Comparison of ENCODE assay signal across 12 cellular contexts in genomic region chr15:67822537-67823370, GRCh38. TPM values are rescaled to one million over a fixed set of nuclear protein-coding genes. Genes with fewer than 3 reads are reported as not detected.
A peak's percentile ranks its signal among the peaks of the same experiment; 100 is the strongest.
DNase-seq lines count a peak whose midpoint lies in the region; ATAC-seq and TF ChIP-seq lines count a peak whose summit lies in the region.
"Had no signal": no experiment of that assay in that cellular context is flagged by ENCODE, and none has a peak within 500 bp of the region (broad histone marks: within the 10 kb centered on the region; RNA-seq: fewer than 3 reads in every experiment).

No MANE protein-coding gene starts in this region.

- H3K4me1 Mint-ChIP-seq in activated naive CD8-positive, alpha-beta T cell treated with anti-CD3 and anti-CD28 coated beads, Interleukin-2, amount 10 ng/mL, durations not matched to agents 7 days and 5 days: peaks cover 23% of the 10 kb centered on the region
- H3K4me1 Mint-ChIP-seq in activated naive CD8-positive, alpha-beta T cell treated with anti-CD3 and anti-CD28 coated beads, Interleukin-2, amount 50 U/mL, for 24 hours: peaks cover 35% of the 10 kb centered on the region
- peaks cover 12 to 23% of the 10 kb centered on the region in 2 donors for H3K4me1 Mint-ChIP-seq in immature natural killer cell

- in situ Hi-C loops in Panc1 (cut with HindIII; ENCODE audit: low pct_unique_long_range_greater_than_20kb, low sequenced_read_pairs): no loop called here

- CTCF ChIA-PET in Panc1 (lab: Charles Lee): no interaction called here

- H3K9me3 Mint-ChIP-seq in activated naive CD8-positive, alpha-beta T cell treated with anti-CD3 and anti-CD28 coated beads, Interleukin-2, amount 10 ng/mL, durations not matched to agents 7 days and 5 days: no peaks in the 10 kb centered on the region
- H3K9me3 Mint-ChIP-seq in activated naive CD8-positive, alpha-beta T cell treated with anti-CD3 and anti-CD28 coated beads, Interleukin-2, amount 50 U/mL, for 24 hours: no peaks in the 10 kb centered on the region
- H3K9me3 Mint-ChIP-seq in immature natural killer cell: peaks cover 0 to 4% (median 0%) of the 10 kb centered on the region in 6 donors
- H3K9me3 Mint-ChIP-seq: activated naive CD4-positive, alpha-beta T cell treated with anti-CD3 and anti-CD28 coated beads for 36 hours had no signal

- POLR2A ChIA-PET in activated naive CD8-positive, alpha-beta T cell treated with anti-CD3 and anti-CD28 coated beads, Interleukin-2, amount 10 ng/mL, durations not matched to agents 7 days and 5 days (lab: Charles Lee): no interaction called here
- POLR2A ChIA-PET in Panc1 (lab: Charles Lee): no interaction called here

- H3K4me3 ChIP-seq in Panc1 (ENCODE audit: low read depth in 2 of 2, low read length in 2 of 2) (peak overlapping the region; percentile 36 to 43), thymus (ENCODE audit: low read length) (peak overlapping the region; percentile 29)

- H3K4me1 ChIP-seq in Panc1 (ENCODE audit: control insufficient read depth, insufficient read depth, low read length): peaks cover 14% of the 10 kb centered on the region
- peaks cover 6% of the 10 kb centered on the region for H3K4me1 ChIP-seq in thymus (ENCODE audit: control insufficient read depth, insufficient read depth, low read length)

- WGBS in thymus: 8% methylated on average over 55 of the region's 55 CpGs

- peaks cover 1% of the 10 kb centered on the region for H3K36me3 Mint-ChIP-seq in activated naive CD8-positive, alpha-beta T cell treated with anti-CD3 and anti-CD28 coated beads, Interleukin-2, amount 10 ng/mL, durations not matched to agents 7 days and 5 days
- H3K36me3 Mint-ChIP-seq in activated naive CD8-positive, alpha-beta T cell treated with anti-CD3 and anti-CD28 coated beads, Interleukin-2, amount 50 U/mL, for 24 hours (ENCODE audit: low read depth): no peaks in the 10 kb centered on the region
- peaks cover 0 to 7% (median 0%) of the 10 kb centered on the region in 3 donors for H3K36me3 Mint-ChIP-seq in immature natural killer cell

- DNase-seq in activated naive CD8-positive, alpha-beta T cell treated with anti-CD3 and anti-CD28 coated beads, Interleukin-2, amount 10 ng/mL, durations not matched to agents 7 days and 5 days: peak; percentile 45
- DNase-seq in activated naive CD8-positive, alpha-beta T cell treated with anti-CD3 and anti-CD28 coated beads, Interleukin-2, amount 50 U/mL, for 24 hours: no peak
- DNase-seq in Panc1 (ENCODE audit: low read depth, low spot score) (no peak), immature natural killer cell (no peak), cerebellar nuclear complex (lab: John Stamatoyannopoulos, UW) (no peak)
- DNase-seq: activated naive CD4-positive, alpha-beta T cell treated with anti-CD3 and anti-CD28 coated beads for 36 hours; NCI-H2029 treated with DMSO at 0.1 percent for 48 hours had no signal

- no peak for TF ChIP-seq CTCF in Panc1 (IDR thresholded peaks at IDR 0.05)

- no peak overlapping the region for H3K27ac Mint-ChIP-seq in activated naive CD8-positive, alpha-beta T cell treated with anti-CD3 and anti-CD28 coated beads, Interleukin-2, amount 10 ng/mL, durations not matched to agents 7 days and 5 days
- H3K27ac Mint-ChIP-seq in activated naive CD8-positive, alpha-beta T cell treated with anti-CD3 and anti-CD28 coated beads, Interleukin-2, amount 50 U/mL, for 24 hours: no peak overlapping the region
- no peak overlapping the region for H3K27ac Mint-ChIP-seq in immature natural killer cell
- H3K27ac Mint-ChIP-seq: activated naive CD4-positive, alpha-beta T cell treated with anti-CD3 and anti-CD28 coated beads for 36 hours had no signal

- intact Hi-C loops in Panc1 (cut with micrococcal nuclease; ENCODE audit: unreplicated experiment): no loop called here

- H3K36me3 ChIP-seq in Panc1 (ENCODE audit: control insufficient read depth, insufficient read depth, low read length) (no peaks in the 10 kb centered on the region), thymus (ENCODE audit: control insufficient read depth, insufficient read depth) (no peaks in the 10 kb centered on the region)

- peaks cover 79% of the 10 kb centered on the region for H3K27me3 Mint-ChIP-seq in activated naive CD8-positive, alpha-beta T cell treated with anti-CD3 and anti-CD28 coated beads, Interleukin-2, amount 10 ng/mL, durations not matched to agents 7 days and 5 days
- peaks cover 76% of the 10 kb centered on the region for H3K27me3 Mint-ChIP-seq in activated naive CD8-positive, alpha-beta T cell treated with anti-CD3 and anti-CD28 coated beads, Interleukin-2, amount 50 U/mL, for 24 hours
- H3K27me3 Mint-ChIP-seq in immature natural killer cell (ENCODE audit: low read depth in 3 of 3): peaks cover 30 to 69% (median 39%) of the 10 kb centered on the region in 3 donors

- H3K4me3 Mint-ChIP-seq in activated naive CD8-positive, alpha-beta T cell treated with anti-CD3 and anti-CD28 coated beads, Interleukin-2, amount 10 ng/mL, durations not matched to agents 7 days and 5 days: peak overlapping the region; percentile 35
- H3K4me3 Mint-ChIP-seq in activated naive CD8-positive, alpha-beta T cell treated with anti-CD3 and anti-CD28 coated beads, Interleukin-2, amount 50 U/mL, for 24 hours: no peak overlapping the region
- peak overlapping the region in 3 of 5 donors; percentile 11 to 60 (median 29) for H3K4me3 Mint-ChIP-seq in immature natural killer cell

- no peak overlapping the region for H3K27ac ChIP-seq in Panc1 (ENCODE audit: low read length)
- H3K27ac ChIP-seq in thymus (ENCODE audit: low read depth): no peak overlapping the region

- H3K9me3 ChIP-seq in Panc1 (ENCODE audit: control insufficient read depth, insufficient read depth, low read depth, low read length): no peaks in the 10 kb centered on the region
- peaks cover 1% of the 10 kb centered on the region for H3K9me3 ChIP-seq in thymus (ENCODE audit: control insufficient read depth)

- H3K27me3 ChIP-seq in Panc1 (ENCODE audit: control insufficient read depth, insufficient read depth, low read length) (peaks cover 19% of the 10 kb centered on the region; the same call in 1 of the 2 replicates), thymus (ENCODE audit: control insufficient read depth, insufficient read depth) (peaks cover 89% of the 10 kb centered on the region)

- no peak for ATAC-seq in activated naive CD8-positive, alpha-beta T cell treated with anti-CD3 and anti-CD28 coated beads, Interleukin-2, amount 10 ng/mL, durations not matched to agents 7 days and 5 days (ENCODE audit: low read depth)
- no peak for ATAC-seq in activated naive CD8-positive, alpha-beta T cell treated with anti-CD3 and anti-CD28 coated beads, Interleukin-2, amount 50 U/mL, for 24 hours
- ATAC-seq in Panc1 (peak; percentile 24; the same call in 1 of the 2 replicates), GM21619 (IDR thresholded peaks at IDR 0.05; ENCODE audit: unreplicated experiment) (no peak), GM21360 (IDR thresholded peaks at IDR 0.05; ENCODE audit: unreplicated experiment) (no peak)

- BruUV-seq in Panc1 (replicated peaks; lab: Mats Ljungman, UMichigan): no TSS peak

RNA-seq across cellular contexts. Expression of gene SKOR1, which starts 2.6 kb away (rescaled TPM):
- under 1 TPM; 0.71 to 0.89 TPM for total RNA-seq in activated naive CD8-positive, alpha-beta T cell treated with anti-CD3 and anti-CD28 coated beads, Interleukin-2, amount 10 ng/mL, durations not matched to agents 7 days and 5 days
- total RNA-seq in Panc1 (2021; ENCODE audit: unreplicated experiment): 0.21 TPM
- polyA plus RNA-seq in Panc1 (2012; ENCODE audit: insufficient read length): 0.12 TPM
- polyA plus RNA-seq in immature natural killer cell: under 1 TPM in 1 of 3 donors, not detected in 2; 0.08 TPM
- 0.46 TPM for polyA plus RNA-seq in thymus
- total RNA-seq: epithelial cell of proximal tubule had no signal

RNA-seq across cellular contexts. Expression of gene RNU6-1, which starts 17.1 kb away (rescaled TPM):
- not detected for total RNA-seq in activated naive CD8-positive, alpha-beta T cell treated with anti-CD3 and anti-CD28 coated beads, Interleukin-2, amount 10 ng/mL, durations not matched to agents 7 days and 5 days
- total RNA-seq in Panc1 (2021; ENCODE audit: unreplicated experiment): not detected
- not detected for polyA plus RNA-seq in Panc1 (2012; ENCODE audit: insufficient read length)
- polyA plus RNA-seq in immature natural killer cell (not detected), thymus (not detected)
- total RNA-seq: activated naive CD4-positive, alpha-beta T cell treated with anti-CD3 and anti-CD28 coated beads for 36 hours; epithelial cell of proximal tubule; subcutaneous adipose tissue had no signal
